ENCODE assay signal across 8 cellular contexts in genomic region chr2:72770879-72771461, GRCh38. TPM values are rescaled to one million over a fixed set of nuclear protein-coding genes. Genes with fewer than 3 reads are reported as not detected.
A peak's percentile ranks its signal among the peaks of the same experiment; 100 is the strongest.
DNase-seq lines count a peak whose midpoint lies in the region; FAIRE-seq and TF ChIP-seq lines count a peak whose summit lies in the region.

No MANE protein-coding gene starts in this region.

- DNase-seq in A172 (ENCODE audit: low spot score): peak; percentile 75
- DNase-seq in HT1080 (ENCODE audit: low read depth): peak; percentile 51
- peak; percentile 70 for DNase-seq in NOMO-1 treated with DMSO at 0.1 percent for 48 hours (lab: John Stamatoyannopoulos, UW; ENCODE audit: unreplicated experiment)
- peak; percentile 11 for DNase-seq in activated T-cell treated with anti-CD3 and anti-CD28 coated beads for 48 hours (ENCODE audit: low read depth)
- peak; percentile 87 for DNase-seq in fibroblast of the aortic adventitia (ENCODE audit: low read depth)
- DNase-seq in non-pigmented ciliary epithelial cell (ENCODE audit: low read depth): peak; percentile 32
- DNase-seq in urothelium cell line (ENCODE audit: low spot score): peak; percentile 72

- peak; percentile 82 for FAIRE-seq in urothelium cell line (lab: Jason Lieb, UNC)

- TF ChIP-seq CTCF in GM12875 (IDR thresholded peaks at IDR 0.05; ENCODE audit: borderline replicate concordance, insufficient read depth, low read depth, low read length) (peak; percentile 58; the same call in 1 of the 2 replicates), fibroblast of the aortic adventitia (IDR thresholded peaks at IDR 0.05; ENCODE audit: insufficient read depth, low read length) (peak; percentile 82)

- no peak overlapping the region for H3K4me3 ChIP-seq in GM12875 (ENCODE audit: low read depth, low read length)
- H3K4me3 ChIP-seq in fibroblast of the aortic adventitia (ENCODE audit: low read depth, low read length): no peak overlapping the region

RNA-seq across cellular contexts. Expression of gene EXOC6B, which starts 54.9 kb away (rescaled TPM):
- 26.1 and 34.4 TPM in 2 replicates for total RNA-seq in A172 (2014; rRNA removed; shearing (Covaris generic))
- 5.1 and 6.8 TPM in 2 replicates for total RNA-seq in HT1080 (2014; rRNA removed; shearing (Covaris generic))
- 4.7 and 5.8 TPM in 2 replicates for polyA plus RNA-seq in HT1080 (2015; cell fraction: cytosol; rRNA removed)
- 12.4 and 14.4 TPM in 2 replicates for polyA plus RNA-seq in HT1080 (2015; cell fraction: nucleus; rRNA removed)
- total RNA-seq in fibroblast of the aortic adventitia (ENCODE audit: low replicate concordance): 28.4 and 30.2 TPM in 2 replicates

Comparison
In these comparisons a context has a peak if more than half of its experiments do, and no peak if none do; other contexts are left out.
1. DNase-seq: peak in every context shown above with its lines; median percentile 87 in fibroblast of the aortic adventitia; 75 in A172; 72 in urothelium cell line; 70 in NOMO-1 treated with DMSO at 0.1 percent for 48 hours; 51 in HT1080; 32 in non-pigmented ciliary epithelial cell; 11 in activated T-cell treated with anti-CD3 and anti-CD28 coated beads for 48 hours.